31 cellular contexts compared by ENCODE assay signal in the genomic region with DNA sequence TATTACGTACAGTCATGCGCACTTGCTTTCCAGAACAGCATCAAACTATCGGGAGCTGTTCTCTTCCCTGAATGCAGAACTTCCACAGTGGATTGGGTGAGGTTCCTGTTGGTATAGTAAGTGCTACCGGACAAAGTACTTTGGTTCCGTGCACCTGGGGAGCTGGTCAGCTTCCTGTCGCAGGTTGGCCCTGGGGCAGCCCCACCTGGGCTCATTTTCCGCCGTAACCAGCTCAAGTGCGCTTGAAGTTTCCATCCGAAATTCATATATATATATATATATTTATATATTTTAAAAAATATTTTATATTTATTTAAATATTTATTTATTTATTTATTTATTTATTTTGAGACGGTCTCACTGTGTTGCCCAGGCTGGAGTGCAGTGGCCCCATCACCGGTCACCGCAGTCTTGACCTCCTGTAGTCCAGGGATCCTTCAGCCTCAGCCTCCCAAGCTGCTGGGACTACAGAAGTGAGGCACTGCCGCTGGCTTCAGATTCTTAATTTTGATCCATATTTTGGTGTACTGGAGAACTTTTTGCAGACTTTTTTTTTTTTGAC. TPM values are rescaled to one million over a fixed set of nuclear protein-coding genes. Genes with fewer than 3 reads are reported as not detected.
"Had no signal": no experiment of that assay in that cellular context is flagged by ENCODE, and none has a peak within 500 bp of the region (broad histone marks: within the 10 kb centered on the region; RNA-seq: fewer than 3 reads in every experiment).

No MANE protein-coding gene starts in this region.

- H3K36me3 Mint-ChIP-seq: activated CD4-positive, alpha-beta memory T cell treated with anti-CD3 and anti-CD28 coated beads for 36 hours; activated naive CD4-positive, alpha-beta T cell treated with anti-CD3 and anti-CD28 coated beads, Interleukin-2, amount 50 U/mL, for 72 hours had no signal

- H3K9me3 Mint-ChIP-seq: activated CD4-positive, alpha-beta memory T cell treated with anti-CD3 and anti-CD28 coated beads for 36 hours; activated naive CD4-positive, alpha-beta T cell treated with anti-CD3 and anti-CD28 coated beads for 36 hours; activated naive CD4-positive, alpha-beta T cell treated with anti-CD3 and anti-CD28 coated beads, Interleukin-2, amount 50 U/mL, for 72 hours; activated T-cell treated with anti-CD3 and anti-CD28 coated beads, Interleukin-2, amount 50 U/mL, for 4 hours; activated T-helper 1 cell treated with anti-CD3 and anti-CD28 coated beads, Interleukin-12 subunit alpha, Interleukin-12 subunit beta, Interleukin-2, Interleukin-4 antibody, amounts not matched to agents 30 ng/mL and 10 ng/mL and 1 ng/mL, durations not matched to agents 14 hours and 24 hours and 36 hours; T-helper 1 cell treated with Interleukin-12 subunit alpha and Interleukin-12 subunit beta and Interleukin-4 antibody, amounts not matched to agents 30 μg/mL and 1 μg/mL, for 36 hours; T-helper 2 cell treated with Interferon-gamma antibody and Interleukin-4, amounts not matched to agents 5 μg/mL and 100 μg/mL, for 36 hours had no signal

- H3K36me3 ChIP-seq: adrenal gland, breast epithelium, SJSA1 had no signal

- DNase-seq: activated CD4-positive, alpha-beta memory T cell treated with anti-CD3 and anti-CD28 coated beads for 36 hours; activated CD4-positive, alpha-beta T cell treated with anti-CD3 and anti-CD28 coated beads for 4 hours; activated CD4-positive, alpha-beta T cell treated with anti-CD3 and anti-CD28 coated beads, Interleukin-2, amount 50 U/mL, for 1 hour; activated CD4-positive, CD25-positive, alpha-beta regulatory T cell treated with anti-CD3 and anti-CD28 coated beads, Interleukin-2, amount 50 U/mL, for 72 hours; activated CD8-positive, alpha-beta memory T cell treated with anti-CD3 and anti-CD28 coated beads, Interleukin-2, amount 50 U/mL, for 4 hours; activated gamma-delta T cell treated with Interleukin-2 at 50 U/mL for 16 hours; activated naive CD4-positive, alpha-beta T cell treated with anti-CD3 and anti-CD28 coated beads for 36 hours; activated T-cell treated with anti-CD3 and anti-CD28 coated beads for 4 hours; activated T-cell treated with anti-CD3 and anti-CD28 coated beads, Interleukin-2, amount 50 U/mL, for 4 hours; body of pancreas; NCI-H1092 treated with DMSO at 0.1 percent for 48 hours; NCI-H1417; NCI-H187 treated with DMSO at 0.1 percent for 48 hours; NCI-H2081; NCI-H2171 treated with DMSO at 0.1 percent for 48 hours; NCI-H2227 treated with DMSO at 0.1 percent for 48 hours; NCI-H524 treated with DMSO at 0.1 percent for 48 hours; SHP77 treated with DMSO at 0.1 percent for 48 hours; SK-N-SH had no signal

- ATAC-seq: activated naive CD4-positive, alpha-beta T cell treated with anti-CD3 and anti-CD28 coated beads, Interleukin-2, amount 50 U/mL, for 72 hours; activated T-cell treated with anti-CD3 and anti-CD28 coated beads, Interleukin-2, amount 50 U/mL, for 4 hours; body of pancreas; Panc1 had no signal

- H3K4me3 Mint-ChIP-seq: activated CD4-positive, alpha-beta memory T cell treated with anti-CD3 and anti-CD28 coated beads for 36 hours; activated naive CD4-positive, alpha-beta T cell treated with anti-CD3 and anti-CD28 coated beads for 36 hours; activated T-cell treated with anti-CD3 and anti-CD28 coated beads, Interleukin-2, amount 50 U/mL, for 4 hours; activated T-helper 1 cell treated with anti-CD3 and anti-CD28 coated beads, Interleukin-12 subunit alpha, Interleukin-12 subunit beta, Interleukin-2, Interleukin-4 antibody, amounts not matched to agents 30 ng/mL and 10 ng/mL and 1 ng/mL, durations not matched to agents 14 hours and 24 hours and 36 hours; T-helper 1 cell treated with Interleukin-12 subunit alpha and Interleukin-12 subunit beta and Interleukin-4 antibody, amounts not matched to agents 30 μg/mL and 1 μg/mL, for 36 hours; T-helper 2 cell treated with Interferon-gamma antibody and Interleukin-4, amounts not matched to agents 5 μg/mL and 100 μg/mL, for 36 hours had no signal

- H3K27ac ChIP-seq: adrenal gland, body of pancreas, breast epithelium, SJSA1 had no signal

- H3K27me3 ChIP-seq: adrenal gland, body of pancreas, breast epithelium, SJSA1 had no signal

- H3K4me3 ChIP-seq: adrenal gland, body of pancreas, breast epithelium, SJSA1 had no signal

- H3K27me3 Mint-ChIP-seq: activated CD4-positive, alpha-beta memory T cell treated with anti-CD3 and anti-CD28 coated beads for 36 hours had no signal

- H3K27ac Mint-ChIP-seq: activated CD4-positive, alpha-beta memory T cell treated with anti-CD3 and anti-CD28 coated beads for 36 hours; activated naive CD4-positive, alpha-beta T cell treated with anti-CD3 and anti-CD28 coated beads for 36 hours; activated naive CD4-positive, alpha-beta T cell treated with anti-CD3 and anti-CD28 coated beads, Interleukin-2, amount 50 U/mL, for 72 hours; activated T-helper 1 cell treated with anti-CD3 and anti-CD28 coated beads, Interleukin-12 subunit alpha, Interleukin-12 subunit beta, Interleukin-2, Interleukin-4 antibody, amounts not matched to agents 30 ng/mL and 10 ng/mL and 1 ng/mL, durations not matched to agents 14 hours and 24 hours and 36 hours; T-helper 1 cell treated with Interleukin-12 subunit alpha and Interleukin-12 subunit beta and Interleukin-4 antibody, amounts not matched to agents 30 μg/mL and 1 μg/mL, for 36 hours; T-helper 2 cell treated with Interferon-gamma antibody and Interleukin-4, amounts not matched to agents 5 μg/mL and 100 μg/mL, for 36 hours had no signal

- H3K4me2 ChIP-seq: SK-N-SH had no signal

- H3K9me3 ChIP-seq: adrenal gland, body of pancreas, SK-N-SH had no signal

- H3K4me1 ChIP-seq: adrenal gland, body of pancreas, breast epithelium, SJSA1 had no signal

RNA-seq across cellular contexts. Expression of a gene that starts 35.9 kb away (rescaled TPM):
- total RNA-seq: activated CD4-positive, alpha-beta memory T cell treated with anti-CD3 and anti-CD28 coated beads for 36 hours; activated naive CD4-positive, alpha-beta T cell treated with anti-CD3 and anti-CD28 coated beads for 36 hours; activated naive CD4-positive, alpha-beta T cell treated with anti-CD3 and anti-CD28 coated beads, Interleukin-2, amount 50 U/mL, for 72 hours; activated T-cell treated with anti-CD3 and anti-CD28 coated beads, Interleukin-2, amount 50 U/mL, for 4 hours; activated T-helper 1 cell treated with anti-CD3 and anti-CD28 coated beads, Interleukin-12 subunit alpha, Interleukin-12 subunit beta, Interleukin-2, Interleukin-4 antibody, amounts not matched to agents 30 ng/mL and 10 ng/mL and 1 ng/mL, durations not matched to agents 14 hours and 24 hours and 36 hours; body of pancreas; cardiac septum; M059J; NCI-H460; RPMI7951; SJSA1 had no signal
